17 cellular contexts compared by ENCODE assay signal in genomic region chr1:207670192-207670591, GRCh38. TPM values are rescaled to one million over a fixed set of nuclear protein-coding genes. Genes with fewer than 3 reads are reported as not detected.
DNase-seq lines count a peak whose midpoint lies in the region; ATAC-seq and TF ChIP-seq lines count a peak whose summit lies in the region.
"Had no signal": no experiment of that assay in that cellular context is flagged by ENCODE, and none has a peak within 500 bp of the region (broad histone marks: within the 10 kb centered on the region; RNA-seq: fewer than 3 reads in every experiment).

No MANE protein-coding gene starts in this region.

- intact Hi-C loops in activated B cell treated with CpG ODN at 0.5 μM for 24 hours (cut with micrococcal nuclease) (no loop called here), posterior cingulate gyrus (cut with DNase I) (no loop called here)

- H3K27ac Mint-ChIP-seq in activated B cell treated with CpG ODN at 0.5 μM for 24 hours: peak overlapping the region; percentile 13

- peaks cover 18% of the 10 kb centered on the region for H3K4me1 Mint-ChIP-seq in activated B cell treated with CpG ODN at 0.5 μM for 24 hours

- H3K36me3 Mint-ChIP-seq in activated B cell treated with CpG ODN at 0.5 μM for 24 hours (ENCODE audit: low read depth): no peaks in the 10 kb centered on the region

- DNase-seq in activated B cell treated with CpG ODN at 0.5 μM for 24 hours (no peak), NCI-H1417 (lab: John Stamatoyannopoulos, UW) (no peak), posterior cingulate gyrus (no peak)
- DNase-seq in activated naive CD4-positive, alpha-beta T cell treated with anti-CD3 and anti-CD28 coated beads, Interleukin-2, amount 50 U/mL, for 16 hours: no peak
- DNase-seq: activated naive CD4-positive, alpha-beta T cell; body of pancreas; HCEC 1CT; Kasumi-1; NCI-H187 had no signal

- ATAC-seq in GM18499 (IDR thresholded peaks at IDR 0.05; ENCODE audit: insufficient read depth, unreplicated experiment) (peak; percentile 62), GM19467 (IDR thresholded peaks at IDR 0.05; ENCODE audit: unreplicated experiment) (peak; percentile 48), HG02870 (IDR thresholded peaks at IDR 0.05; ENCODE audit: unreplicated experiment) (peak; percentile 65), activated B cell treated with CpG ODN at 0.5 μM for 24 hours (ENCODE audit: low read depth) (peak; percentile 42), HG02571 (IDR thresholded peaks at IDR 0.05; ENCODE audit: unreplicated experiment) (no peak)
- ATAC-seq: body of pancreas had no signal

- H3K4me3 Mint-ChIP-seq in activated B cell treated with CpG ODN at 0.5 μM for 24 hours: peak overlapping the region; percentile 66

- CTCF ChIA-PET in activated B cell treated with CpG ODN at 0.5 μM for 24 hours (lab: Charles Lee): no interaction called here

- POLR2A ChIA-PET in activated B cell treated with CpG ODN at 0.5 μM for 24 hours (lab: Charles Lee): no interaction called here

- no peak for TF ChIP-seq CTCF in activated B cell treated with CpG ODN at 0.5 μM for 24 hours (IDR thresholded peaks at IDR 0.05)

- peaks cover 37% of the 10 kb centered on the region for H3K27me3 Mint-ChIP-seq in activated B cell treated with CpG ODN at 0.5 μM for 24 hours

- peaks cover 12% of the 10 kb centered on the region for H3K9me3 Mint-ChIP-seq in activated B cell treated with CpG ODN at 0.5 μM for 24 hours

RNA-seq across cellular contexts. Expression of gene CR1L, which starts 25.3 kb away (rescaled TPM):
- 0.60 and 0.73 TPM in 2 replicates for total RNA-seq in activated B cell treated with CpG ODN at 0.5 μM for 24 hours
- total RNA-seq: activated CD8-positive, alpha-beta memory T cell treated with anti-CD3 and anti-CD28 coated beads for 36 hours; body of pancreas; mucosa of gallbladder; pulmonary artery endothelial cell; ureter had no signal
